ENCODE assay signal across 6 cellular contexts in the genomic region with DNA sequence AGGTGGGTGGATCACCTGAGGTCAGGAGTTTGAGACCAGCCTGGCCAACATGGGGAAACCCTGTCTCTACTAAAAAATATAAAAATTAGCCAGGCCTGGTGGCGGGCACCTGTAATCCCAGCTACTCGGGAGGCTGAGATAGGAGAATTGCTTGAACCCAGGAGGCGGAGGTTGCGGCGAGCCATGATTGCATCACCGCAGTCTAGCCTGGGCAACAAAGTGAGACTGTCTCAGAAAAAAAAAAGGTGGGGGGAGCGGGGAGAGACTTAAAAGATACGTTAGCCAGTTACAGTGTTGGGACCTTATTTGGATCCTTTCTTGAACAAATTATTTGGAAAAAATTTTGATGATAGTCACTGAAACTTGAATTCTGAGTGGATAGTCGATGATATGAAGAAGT. TPM values are rescaled to one million over a fixed set of nuclear protein-coding genes. Genes with fewer than 3 reads are reported as not detected.
DNase-seq lines count a peak whose midpoint lies in the region; ATAC-seq, FAIRE-seq and TF ChIP-seq lines count a peak whose summit lies in the region.
"Not testable (repeated sequence)": the region's sequence is repeated elsewhere in the genome, so short reads cannot be mapped to it uniquely, and the experiment has no call there.

No MANE protein-coding gene starts in this region.

- 92 to 100% methylated on average over 1 to 9 of the region's 9 CpGs for WGBS in H1 (ENCODE audit: extremely low coverage in 1 of 2, insufficient coverage in 1 of 2, insufficient read length in 1 of 2, insufficient replicate concordance in 2 of 2, low coverage in 1 of 2, low lambda C conversion rate in 2 of 2, missing lambda C conversion rate in 1 of 2), 2 experiments
- 91 to 98% (median 95%) methylated on average over 9 of the region's 9 CpGs for WGBS in spleen, 5 donors

- H3K4me2 ChIP-seq in astrocyte (ENCODE audit: low read length); H1 (ENCODE audit: insufficient read depth in 1 of 2, low read depth in 2 of 2, low read length in 2 of 2): not testable (repeated sequence)

- FAIRE-seq in astrocyte (lab: Jason Lieb, UNC); H1 (lab: Jason Lieb, UNC): not testable (repeated sequence)

- not testable (repeated sequence) for H3K36me3 ChIP-seq in astrocyte (ENCODE audit: insufficient read depth, low read length); H1 (ENCODE audit: control insufficient read depth in 2 of 4, insufficient read depth in 4 of 4, low read length in 3 of 4)
- H3K36me3 ChIP-seq in spleen: peaks cover 0 to 78% (median 32%) of the 10 kb centered on the region in 6 donors

- not testable (repeated sequence) for TF ChIP-seq CTCF in astrocyte (IDR thresholded peaks at IDR 0.05; ENCODE audit: insufficient read depth, low read depth, low read length); H1 (IDR thresholded peaks at IDR 0.05; ENCODE audit: control extremely low read depth in 1 of 3, insufficient read depth in 1 of 3, low read depth in 1 of 3, low read length in 3 of 3); osteocyte (IDR thresholded peaks at IDR 0.05); spleen (IDR thresholded peaks at IDR 0.05 in 8 of 11, conservative IDR thresholded peaks at IDR 0.05 in 3 of 11)

- H3K79me1 ChIP-seq in H1 (ENCODE audit: low read depth, low read length): not testable (repeated sequence)

- H3K23ac ChIP-seq in H1 (ENCODE audit: insufficient read length): not testable (repeated sequence)

- H3K27ac Mint-ChIP-seq in T-helper 17 cell (peak overlapping the region; percentile 11), astrocyte (ENCODE audit: unreplicated experiment) (peak overlapping the region; percentile 58), osteocyte (ENCODE audit: unreplicated experiment) (peak overlapping the region; percentile 14)

- H3K4me1 ChIP-seq in astrocyte (ENCODE audit: insufficient read depth, low read length); H1 (replicated peaks in 1 of 4; ENCODE audit: control insufficient read depth in 3 of 4, insufficient read depth in 4 of 4, low read length in 3 of 4); spleen: not testable (repeated sequence)

- H2AK5ac ChIP-seq in H1 (ENCODE audit: low read depth, low read length): not testable (repeated sequence)

- not testable (repeated sequence) for H3K9ac ChIP-seq in astrocyte (ENCODE audit: low read length); H1 (replicated peaks in 1 of 4; ENCODE audit: extremely low read depth in 1 of 4, low read depth in 3 of 4, low read length in 3 of 4)

- H3K36me3 Mint-ChIP-seq in T-helper 17 cell (ENCODE audit: low read depth): not testable (repeated sequence)
- H3K36me3 Mint-ChIP-seq in astrocyte (ENCODE audit: low read depth, unreplicated experiment): peaks cover 11% of the 10 kb centered on the region
- H3K36me3 Mint-ChIP-seq in osteocyte (ENCODE audit: unreplicated experiment): peaks cover 12% of the 10 kb centered on the region

- H2BK20ac ChIP-seq in H1 (ENCODE audit: low read length): not testable (repeated sequence)

- H3K4ac ChIP-seq in H1 (replicated peaks; ENCODE audit: insufficient read length, low read depth, low read length): not testable (repeated sequence)

- H3K27me3 ChIP-seq in astrocyte (ENCODE audit: insufficient read depth, low read length); H1 (replicated peaks in 1 of 4; ENCODE audit: control insufficient read depth in 3 of 4, extremely low read depth in 1 of 4, insufficient read depth in 3 of 4, low read length in 3 of 4); spleen (replicated peaks in 1 of 7): not testable (repeated sequence)

- not testable (repeated sequence) for H4K91ac ChIP-seq in H1 (replicated peaks; ENCODE audit: insufficient read length, low read length)

- not testable (repeated sequence) for TF ChIP-seq POLR2A in H1 (IDR thresholded peaks at IDR 0.05; ENCODE audit: control extremely low read depth in 1 of 2, low read depth in 2 of 2, low read length in 2 of 2); spleen (IDR thresholded peaks at IDR 0.05)

- not testable (repeated sequence) for H2BK15ac ChIP-seq in H1 (ENCODE audit: low read length)

- not testable (repeated sequence) for H3K4me3 ChIP-seq in astrocyte (ENCODE audit: insufficient read depth, low read depth, low read length); H1 (ENCODE audit: extremely low read depth in 1 of 4, insufficient read depth in 2 of 4, low read depth in 3 of 4, low read length in 4 of 4); spleen

- H3K23me2 ChIP-seq in H1 (ENCODE audit: low read depth, low read length): not testable (repeated sequence)

- H3K14ac ChIP-seq in H1 (ENCODE audit: insufficient read length): not testable (repeated sequence)

- CTCF ChIA-PET in H1 (lab: Charles Lee; ENCODE audit: partially characterized antibody): interaction anchor here (0.6 kb wide), 1 partner anchor 116 kb away, joined by 3 read pairs; no protein-coding TSS in a partner anchor

- H2AFZ ChIP-seq in astrocyte (ENCODE audit: low read depth, low read length); H1 (ENCODE audit: low read length): not testable (repeated sequence)

- not testable (repeated sequence) for DNase-seq in T-helper 17 cell; astrocyte (ENCODE audit: low read depth); H1 (ENCODE audit: low read depth in 1 of 2, low spot score in 2 of 2); osteocyte (ENCODE audit: extremely low spot score, unreplicated experiment)
- DNase-seq in Right ventricle myocardium superior: peak; percentile 16
- DNase-seq in spleen: peak; percentile 9

- not testable (repeated sequence) for H4K20me1 ChIP-seq in astrocyte (ENCODE audit: insufficient read depth, low read length); H1 (replicated peaks in 1 of 2; ENCODE audit: control insufficient read depth in 1 of 2, insufficient read depth in 2 of 2, low read length in 2 of 2)

- not testable (repeated sequence) for H2BK120ac ChIP-seq in H1 (replicated peaks; ENCODE audit: low read depth, low read length)

- not testable (repeated sequence) for H3K18ac ChIP-seq in H1 (ENCODE audit: extremely low read depth, low read length)

- not testable (repeated sequence) for H3K27ac ChIP-seq in astrocyte (ENCODE audit: low read depth, low read length); H1 (ENCODE audit: low read depth, low read length); spleen

- not testable (repeated sequence) for H3K79me2 ChIP-seq in astrocyte (ENCODE audit: insufficient read depth, low read length); H1 (ENCODE audit: control insufficient read depth in 1 of 2, insufficient read depth in 2 of 2, low read length in 2 of 2)

- not testable (repeated sequence) for H3K4me1 Mint-ChIP-seq in T-helper 17 cell
- H3K4me1 Mint-ChIP-seq in astrocyte (ENCODE audit: low read depth, unreplicated experiment) (peaks cover 11% of the 10 kb centered on the region), osteocyte (ENCODE audit: unreplicated experiment) (peaks cover 33% of the 10 kb centered on the region)

- not testable (repeated sequence) for H3K9me3 ChIP-seq in T-helper 17 cell (ENCODE audit: control insufficient read depth, low read length, poor library complexity, severe bottlenecking); astrocyte (ENCODE audit: insufficient read depth, low read depth, low read length); H1 (ENCODE audit: insufficient read depth in 2 of 2, low read depth in 1 of 2, low read length in 1 of 2); spleen

- H3K27me3 Mint-ChIP-seq in T-helper 17 cell; astrocyte (ENCODE audit: low read depth, unreplicated experiment); osteocyte (ENCODE audit: unreplicated experiment): not testable (repeated sequence)

- not testable (repeated sequence) for H3K9me3 Mint-ChIP-seq in astrocyte (ENCODE audit: unreplicated experiment); osteocyte (ENCODE audit: unreplicated experiment)

- ATAC-seq in T-helper 17 cell; Right ventricle myocardium superior (ENCODE audit: poor library complexity): not testable (repeated sequence)

- not testable (repeated sequence) for TF ChIP-seq EP300 in H1 (IDR thresholded peaks at IDR 0.05; ENCODE audit: borderline replicate concordance in 1 of 2, low read depth in 2 of 2, low read length in 2 of 2)

- not testable (repeated sequence) for H4K8ac ChIP-seq in H1 (ENCODE audit: extremely low read depth, insufficient read depth, low read length)

- intact Hi-C loops in Right ventricle myocardium superior (cut with DNase I); spleen (cut with DNase I; ENCODE audit: low total_unique reads): not testable (repeated sequence)

- POLR2A ChIA-PET in H1 (lab: Charles Lee; ENCODE audit: partially characterized antibody): not testable (repeated sequence)

- H2BK5ac ChIP-seq in H1 (ENCODE audit: low read depth, low read length): not testable (repeated sequence)

- H4K5ac ChIP-seq in H1 (ENCODE audit: insufficient read length, low read depth, low read length): not testable (repeated sequence)

- not testable (repeated sequence) for H2BK12ac ChIP-seq in H1 (ENCODE audit: low read depth, low read length)

- not testable (repeated sequence) for H3K4me3 Mint-ChIP-seq in T-helper 17 cell; astrocyte (ENCODE audit: unreplicated experiment); osteocyte (ENCODE audit: unreplicated experiment)

- not testable (repeated sequence) for H3K56ac ChIP-seq in H1 (replicated peaks; ENCODE audit: insufficient read length, low read depth, low read length)

- not testable (repeated sequence) for TF ChIP-seq RAD21 in H1 (IDR thresholded peaks at IDR 0.05 in 1 of 2, conservative IDR thresholded peaks at IDR 0.05 in 1 of 2; ENCODE audit: low read depth in 2 of 2, low read length in 2 of 2)

RNA-seq across cellular contexts. Expression of gene ALDH2, which starts 27.2 kb away (rescaled TPM):
- total RNA-seq in T-helper 17 cell (1 to 10 TPM; 1.9 to 3.4 TPM), astrocyte (79.2 and 82.0 TPM in 2 replicates), Right ventricle myocardium superior (459 TPM), osteocyte (68.4 and 69.1 TPM in 2 replicates), spleen (10 to 100 TPM; 47.0 to 78.9 (median 53.5) TPM)
- 40.4 and 43.8 TPM in 2 replicates for total RNA-seq in H1 (2021; fragmentation: NEBNext Ultra II Directional; extraction: Animal tissue kit (Norgen Biotek cat#: 25700))
- polyA plus RNA-seq in H1 (2011; rRNA removed) (25.4 and 31.3 TPM in 2 replicates), spleen (10 to 100 TPM; 30.8 to 33.4 (median 32.7) TPM)
- polyA plus RNA-seq in H1 (2011; cell fraction: cytosol; rRNA removed): 37.7 TPM
- polyA plus RNA-seq in H1 (2011; cell fraction: nucleus; rRNA removed): 41.1 TPM
- 46.3 to 57.1 TPM (median 49.9 TPM) in 4 replicates for polyA plus RNA-seq in H1 (2012, experiment 1 of 2)
- 26.2 TPM for polyA plus RNA-seq in H1 (2012, experiment 2 of 2)
- 11.5 TPM for polyA plus RNA-seq in H1 (2013, experiment 1 of 2)
- polyA plus RNA-seq in H1 (2013, experiment 2 of 2): 11.0 TPM
- 25.8 and 36.1 TPM in 2 replicates for polyA minus RNA-seq in H1 (2011; rRNA and poly(A)+ RNA removed)
- 28.1 TPM for polyA minus RNA-seq in H1 (2011; cell fraction: cytosol; rRNA and poly(A)+ RNA removed)
- 13.7 TPM for polyA minus RNA-seq in H1 (2011; cell fraction: nucleus; rRNA and poly(A)+ RNA removed)

RNA-seq across cellular contexts. Expression of gene ACAD10, which starts 53.7 kb away (rescaled TPM):
- 10 to 100 TPM; 25.1 to 27.9 TPM for total RNA-seq in T-helper 17 cell
- total RNA-seq in astrocyte: 16.9 and 18.7 TPM in 2 replicates
- 23.3 and 23.5 TPM in 2 replicates for total RNA-seq in H1 (2021; fragmentation: NEBNext Ultra II Directional; extraction: Animal tissue kit (Norgen Biotek cat#: 25700))
- 17.3 and 26.3 TPM in 2 replicates for polyA plus RNA-seq in H1 (2011; rRNA removed)
- 21.8 TPM for polyA plus RNA-seq in H1 (2011; cell fraction: cytosol; rRNA removed)
- polyA plus RNA-seq in H1 (2011; cell fraction: nucleus; rRNA removed): 74.7 TPM
- polyA plus RNA-seq in H1 (2012, experiment 1 of 2): 20.4 to 23.2 TPM (median 22.5 TPM) in 4 replicates
- 16.7 TPM for polyA plus RNA-seq in H1 (2012, experiment 2 of 2)
- polyA plus RNA-seq in H1 (2013, experiment 1 of 2): 20.7 TPM
- polyA plus RNA-seq in H1 (2013, experiment 2 of 2): 15.3 TPM
- 37.2 and 46.4 TPM in 2 replicates for polyA minus RNA-seq in H1 (2011; rRNA and poly(A)+ RNA removed)
- 18.9 TPM for polyA minus RNA-seq in H1 (2011; cell fraction: cytosol; rRNA and poly(A)+ RNA removed)
- 52.6 TPM for polyA minus RNA-seq in H1 (2011; cell fraction: nucleus; rRNA and poly(A)+ RNA removed)
- total RNA-seq in Right ventricle myocardium superior: 29.5 TPM
- 27.1 and 29.5 TPM in 2 replicates for total RNA-seq in osteocyte
- total RNA-seq in spleen: 10 to 100 TPM; 24.7 to 40.5 (median 30.0) TPM
- polyA plus RNA-seq in spleen: 10 to 100 TPM; 10.2 to 18.8 (median 15.8) TPM

RNA-seq across cellular contexts. Expression of gene BRAP, which starts 53.8 kb away (rescaled TPM):
- 10 to 100 TPM; 18.1 to 24.3 TPM for total RNA-seq in T-helper 17 cell
- total RNA-seq in astrocyte: 24.8 and 26.3 TPM in 2 replicates
- 20.1 and 22.2 TPM in 2 replicates for total RNA-seq in H1 (2021; fragmentation: NEBNext Ultra II Directional; extraction: Animal tissue kit (Norgen Biotek cat#: 25700))
- polyA plus RNA-seq in H1 (2011; rRNA removed): 11.7 and 12.8 TPM in 2 replicates
- 16.2 TPM for polyA plus RNA-seq in H1 (2011; cell fraction: cytosol; rRNA removed)
- 10.9 TPM for polyA plus RNA-seq in H1 (2011; cell fraction: nucleus; rRNA removed)
- polyA plus RNA-seq in H1 (2012, experiment 1 of 2): 13.3 to 16.6 TPM (median 15.1 TPM) in 4 replicates
- polyA plus RNA-seq in H1 (2012, experiment 2 of 2): 1.5 TPM
- 11.9 TPM for polyA plus RNA-seq in H1 (2013, experiment 1 of 2)
- polyA plus RNA-seq in H1 (2013, experiment 2 of 2): 12.7 TPM
- polyA minus RNA-seq in H1 (2011; rRNA and poly(A)+ RNA removed): 30.8 and 37.0 TPM in 2 replicates
- 16.7 TPM for polyA minus RNA-seq in H1 (2011; cell fraction: cytosol; rRNA and poly(A)+ RNA removed)
- 15.3 TPM for polyA minus RNA-seq in H1 (2011; cell fraction: nucleus; rRNA and poly(A)+ RNA removed)
- total RNA-seq in Right ventricle myocardium superior: 13.8 TPM
- 18.9 and 20.8 TPM in 2 replicates for total RNA-seq in osteocyte
- total RNA-seq in spleen: 10 to 100 TPM; 16.0 to 19.6 (median 16.6) TPM
- polyA plus RNA-seq in spleen: 1 to 10 TPM; 6.4 to 7.3 (median 6.5) TPM
